ENCODE assay signal across 10 cellular contexts in genomic region chr17:80774643-80775281, GRCh38.
A peak's percentile ranks its signal among the peaks of the same experiment; 100 is the strongest.
DNase-seq lines count a peak whose midpoint lies in the region; ATAC-seq and TF ChIP-seq lines count a peak whose summit lies in the region.
"Had no signal": no experiment of that assay in that cellular context is flagged by ENCODE, and none has a peak within 500 bp of the region (broad histone marks: within the 10 kb centered on the region; RNA-seq: fewer than 3 reads in every experiment).

No MANE protein-coding gene starts in this region.

- H3K9me3 ChIP-seq in sigmoid colon: no peaks in the 10 kb centered on the region
- H3K9me3 ChIP-seq: SK-N-SH had no signal

- TF ChIP-seq EP300 in sigmoid colon (IDR thresholded peaks at IDR 0.05): no peak

- H3K4me1 ChIP-seq in sigmoid colon: peaks cover 0 to 49% (median 40%) of the 10 kb centered on the region in 4 donors

- intact Hi-C loops in sigmoid colon (cut with DNase I): loop anchor here (5.0 kb wide), 5 partner anchors 83 to 317 kb away; no protein-coding TSS in a partner anchor

- TF ChIP-seq CTCF in sigmoid colon (IDR thresholded peaks at IDR 0.05) (no peak), type B pancreatic cell (conservative IDR thresholded peaks at IDR 0.05) (no peak)

- peaks cover 26% of the 10 kb centered on the region for H3K36me3 Mint-ChIP-seq in activated naive CD8-positive, alpha-beta T cell treated with anti-CD3 and anti-CD28 coated beads, Interleukin-2, amount 10 ng/mL, durations not matched to agents 7 days and 5 days
- peaks cover 12% of the 10 kb centered on the region for H3K36me3 Mint-ChIP-seq in type B pancreatic cell

- peak; percentile 43 for DNase-seq in NCI-H1105 treated with DMSO at 0.1 percent for 48 hours (lab: John Stamatoyannopoulos, UW)
- no peak for DNase-seq in NCI-H1105 (lab: John Stamatoyannopoulos, UW)
- peak; percentile 50 for DNase-seq in NCI-H2029 (lab: John Stamatoyannopoulos, UW)
- peak; percentile 59 for DNase-seq in activated naive CD8-positive, alpha-beta T cell treated with anti-CD3 and anti-CD28 coated beads, Interleukin-2, amount 10 ng/mL, durations not matched to agents 7 days and 5 days
- peak; percentile 65 for DNase-seq in sigmoid colon
- no peak for DNase-seq in NCI-H526 treated with DMSO at 0.1 percent for 48 hours (lab: John Stamatoyannopoulos, UW)
- no peak for DNase-seq in type B pancreatic cell (ENCODE audit: extremely low spot score, unreplicated experiment)
- DNase-seq: foreskin fibroblast, SK-N-SH had no signal

- peak; percentile 68 for ATAC-seq in activated naive CD8-positive, alpha-beta T cell treated with anti-CD3 and anti-CD28 coated beads, Interleukin-2, amount 10 ng/mL, durations not matched to agents 7 days and 5 days (ENCODE audit: low read depth)
- ATAC-seq in HG02973 (IDR thresholded peaks at IDR 0.05; ENCODE audit: unreplicated experiment): no peak

- H3K9me3 Mint-ChIP-seq in activated naive CD8-positive, alpha-beta T cell treated with anti-CD3 and anti-CD28 coated beads, Interleukin-2, amount 10 ng/mL, durations not matched to agents 7 days and 5 days: no peaks in the 10 kb centered on the region
- H3K9me3 Mint-ChIP-seq in type B pancreatic cell: no peaks in the 10 kb centered on the region

- peaks cover 50% of the 10 kb centered on the region for H3K4me1 Mint-ChIP-seq in activated naive CD8-positive, alpha-beta T cell treated with anti-CD3 and anti-CD28 coated beads, Interleukin-2, amount 10 ng/mL, durations not matched to agents 7 days and 5 days
- peaks cover 20% of the 10 kb centered on the region for H3K4me1 Mint-ChIP-seq in type B pancreatic cell (ENCODE audit: unreplicated experiment)

- H3K27ac Mint-ChIP-seq in activated naive CD8-positive, alpha-beta T cell treated with anti-CD3 and anti-CD28 coated beads, Interleukin-2, amount 10 ng/mL, durations not matched to agents 7 days and 5 days: peak overlapping the region; percentile 94
- H3K27ac Mint-ChIP-seq in type B pancreatic cell: no peak overlapping the region

- H3K27ac ChIP-seq in sigmoid colon: peak overlapping the region; percentile 75 to 86 (median 82)

- H3K4me3 Mint-ChIP-seq in activated naive CD8-positive, alpha-beta T cell treated with anti-CD3 and anti-CD28 coated beads, Interleukin-2, amount 10 ng/mL, durations not matched to agents 7 days and 5 days: peak overlapping the region; percentile 77
- H3K4me3 Mint-ChIP-seq in type B pancreatic cell: no peak overlapping the region

- peaks cover 0 to 3% (median 0%) of the 10 kb centered on the region in 4 donors for H3K36me3 ChIP-seq in sigmoid colon

- POLR2A ChIA-PET in activated naive CD8-positive, alpha-beta T cell treated with anti-CD3 and anti-CD28 coated beads, Interleukin-2, amount 10 ng/mL, durations not matched to agents 7 days and 5 days (lab: Charles Lee): interaction anchor here (0.9 to 2.5 kb wide), 14 partner anchors 9 to 320 kb away, joined by 3 to 17 read pairs (median 4); no protein-coding TSS in a partner anchor

- no peaks in the 10 kb centered on the region for H3K27me3 ChIP-seq in sigmoid colon

- TF ChIP-seq POLR2A in sigmoid colon (IDR thresholded peaks at IDR 0.05): no peak

- 44 to 87% methylated on average over 21 of the region's 21 CpGs for WGBS in sigmoid colon, 2 donors

- H3K27me3 Mint-ChIP-seq in activated naive CD8-positive, alpha-beta T cell treated with anti-CD3 and anti-CD28 coated beads, Interleukin-2, amount 10 ng/mL, durations not matched to agents 7 days and 5 days: no peaks in the 10 kb centered on the region
- H3K27me3 Mint-ChIP-seq in type B pancreatic cell: no peaks in the 10 kb centered on the region

- H3K4me3 ChIP-seq in sigmoid colon: no peak overlapping the region

Comparison
In these comparisons a context has a peak if more than half of its experiments do, and no peak if none do; other contexts are left out.
1. DNase-seq: peak in NCI-H1105 treated with DMSO at 0.1 percent for 48 hours (single experiment), NCI-H2029 (single experiment), activated naive CD8-positive, alpha-beta T cell treated with anti-CD3 and anti-CD28 coated beads, Interleukin-2, amount 10 ng/mL, durations not matched to agents 7 days and 5 days (single experiment) and sigmoid colon (single experiment); none in NCI-H1105 (single experiment), NCI-H526 treated with DMSO at 0.1 percent for 48 hours (single experiment) and type B pancreatic cell (single experiment).